In the genomic region with DNA sequence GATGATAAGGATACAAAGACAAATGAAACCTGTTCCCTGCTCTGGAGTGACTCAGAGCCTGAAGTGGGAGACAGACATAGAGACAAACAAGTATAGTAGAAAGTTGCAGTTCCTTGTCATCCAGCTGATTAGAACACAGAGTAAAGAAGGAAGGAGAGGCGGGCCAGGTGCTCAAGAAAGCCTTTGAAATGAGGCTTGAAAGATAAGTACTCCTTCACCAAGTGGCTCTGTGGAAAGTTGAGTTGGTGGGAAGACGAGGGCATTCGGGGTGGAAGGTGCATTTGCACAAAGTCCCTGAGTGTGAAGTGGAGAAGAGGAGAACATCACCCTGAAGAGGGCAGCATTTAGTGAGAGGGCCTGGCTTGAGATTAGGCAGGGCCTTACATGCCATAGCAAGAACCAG, we compare ENCODE assay signal across 11 cellular contexts. TPM values are rescaled to one million over a fixed set of nuclear protein-coding genes. Genes with fewer than 3 reads are reported as not detected.
DNase-seq lines count a peak whose midpoint lies in the region; ATAC-seq and TF ChIP-seq lines count a peak whose summit lies in the region.
"Had no signal": no experiment of that assay in that cellular context is flagged by ENCODE, and none has a peak within 500 bp of the region (broad histone marks: within the 10 kb centered on the region; RNA-seq: fewer than 3 reads in every experiment).

No MANE protein-coding gene starts in this region.

- H3K9me3 ChIP-seq in upper lobe of right lung (no peaks in the 10 kb centered on the region), ascending aorta (no peaks in the 10 kb centered on the region)
- H3K9me3 ChIP-seq: gastroesophageal sphincter had no signal

- TF ChIP-seq CTCF in upper lobe of right lung (IDR thresholded peaks at IDR 0.05): peak; percentile 8
- no peak for TF ChIP-seq CTCF in ascending aorta (IDR thresholded peaks at IDR 0.05)

- H3K4me1 ChIP-seq in upper lobe of right lung (no peaks in the 10 kb centered on the region), ascending aorta (no peaks in the 10 kb centered on the region)
- H3K4me1 ChIP-seq: gastroesophageal sphincter had no signal

- H3K27ac ChIP-seq in upper lobe of right lung: no peak overlapping the region
- no peak overlapping the region for H3K27ac ChIP-seq in ascending aorta
- H3K27ac ChIP-seq: gastroesophageal sphincter had no signal

- peak; percentile 69 for ATAC-seq in esophagus mucosa
- peak; percentile 88 for ATAC-seq in upper lobe of right lung
- no peak for ATAC-seq in HG03457 (IDR thresholded peaks at IDR 0.05; ENCODE audit: unreplicated experiment)
- ATAC-seq: activated naive CD4-positive, alpha-beta T cell treated with anti-CD3 and anti-CD28 coated beads, Interleukin-2, amount 50 U/mL, for 72 hours; gastroesophageal sphincter had no signal

- H3K36me3 ChIP-seq in upper lobe of right lung: no peaks in the 10 kb centered on the region
- H3K36me3 ChIP-seq in ascending aorta: no peaks in the 10 kb centered on the region
- H3K36me3 ChIP-seq: gastroesophageal sphincter had no signal

- H3K27me3 ChIP-seq in upper lobe of right lung (no peaks in the 10 kb centered on the region), ascending aorta (no peaks in the 10 kb centered on the region)
- H3K27me3 ChIP-seq: gastroesophageal sphincter had no signal

- H3K4me3 ChIP-seq in upper lobe of right lung (no peak overlapping the region), ascending aorta (no peak overlapping the region)
- H3K4me3 ChIP-seq: gastroesophageal sphincter had no signal

- peak; percentile 32 for DNase-seq in SIG-M5 treated with dmso at 0.1 percent for 504 hours (lab: John Stamatoyannopoulos, UW; ENCODE audit: unreplicated experiment)
- DNase-seq in SIG-M5 (lab: John Stamatoyannopoulos, UW): no peak
- peak; percentile 31 for DNase-seq in NCI-H69 (lab: John Stamatoyannopoulos, UW)
- no peak for DNase-seq in upper lobe of right lung
- DNase-seq in glomerular visceral epithelial cell (ENCODE audit: extremely low spot score): no peak
- no peak for DNase-seq in ascending aorta (ENCODE audit: low spot score in 2 of 2)
- DNase-seq: NCI-H2107 had no signal

- intact Hi-C loops in upper lobe of right lung (cut with DNase I) (no loop called here), ascending aorta (cut with DNase I) (no loop called here)

RNA-seq across cellular contexts. Expression of gene MARK1, which starts 17.0 kb away (rescaled TPM):
- 6.1 TPM for total RNA-seq in esophagus mucosa
- total RNA-seq in upper lobe of right lung: 2.3 TPM
- 11.6 TPM for total RNA-seq in ascending aorta
- total RNA-seq: activated naive CD4-positive, alpha-beta T cell treated with anti-CD3 and anti-CD28 coated beads, Interleukin-2, amount 50 U/mL, for 72 hours had no signal

Comparison
In these comparisons a context has a peak if more than half of its experiments do, and no peak if none do; other contexts are left out.
1. DNase-seq: peak in SIG-M5 treated with dmso at 0.1 percent for 504 hours (single experiment) and NCI-H69 (single experiment); none in SIG-M5 (single experiment), upper lobe of right lung (single experiment), glomerular visceral epithelial cell (single experiment) and ascending aorta (0 of 2).